Comparison of ENCODE assay signal across 20 cellular contexts in the genomic region with DNA sequence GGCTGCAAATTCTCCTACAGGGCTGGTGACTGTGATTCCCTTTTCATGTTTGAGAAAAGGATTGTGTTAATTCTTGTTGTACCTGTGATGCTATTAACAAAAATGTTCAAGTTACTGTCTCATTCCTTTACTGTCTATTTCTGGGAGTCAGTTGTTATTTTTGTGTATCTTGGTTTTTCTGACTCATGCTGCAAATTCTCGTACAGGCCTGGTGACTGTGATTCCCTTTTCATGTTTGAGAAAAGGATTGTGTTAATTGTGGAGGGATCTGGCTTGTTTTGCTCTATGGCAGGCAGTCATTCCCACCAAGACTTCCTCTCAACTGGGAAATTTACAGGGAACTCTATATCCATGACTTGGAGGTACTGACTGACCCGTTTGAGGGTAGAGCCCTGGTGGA.
DNase-seq lines count a peak whose midpoint lies in the region; ATAC-seq, FAIRE-seq and TF ChIP-seq lines count a peak whose summit lies in the region.
"Had no signal": no experiment of that assay in that cellular context is flagged by ENCODE, and none has a peak within 500 bp of the region (broad histone marks: within the 10 kb centered on the region; RNA-seq: fewer than 3 reads in every experiment).

No MANE protein-coding gene starts in this region.

- H2AFZ ChIP-seq in ACC112 (ENCODE audit: low read length, unreplicated experiment), result peak overlapping the region; percentile 94
- H2AFZ ChIP-seq in K562 (ENCODE audit: low read depth, low read length), result no peak overlapping the region

- H3K79me2 ChIP-seq in ACC112 (ENCODE audit: control insufficient read depth, insufficient read depth, low read length, unreplicated experiment), result no peaks in the 10 kb centered on the region
- peaks cover 94% of the 10 kb centered on the region for H3K79me2 ChIP-seq in K562 (ENCODE audit: control insufficient read depth, insufficient read depth, low read length)

- H3K36me3 ChIP-seq in ACC112 (ENCODE audit: insufficient read depth, low read length), result no peaks in the 10 kb centered on the region
- peaks cover 52% of the 10 kb centered on the region for H3K36me3 ChIP-seq in K562 (ENCODE audit: control insufficient read depth, insufficient read depth, low read length)
- no peaks in the 10 kb centered on the region for H3K36me3 ChIP-seq in spleen
- H3K36me3 ChIP-seq in sigmoid colon, result no peaks in the 10 kb centered on the region
- H3K36me3 ChIP-seq: neutrophil had no signal

- no peaks in the 10 kb centered on the region for H3K9me3 Mint-ChIP-seq in HFFc6
- H3K9me3 Mint-ChIP-seq in activated T-cell treated with anti-CD3 and anti-CD28 coated beads, Interleukin-2, amount 50 U/mL, for 4 hours, result peaks cover 8% of the 10 kb centered on the region

- H3K27me3 Mint-ChIP-seq in HFFc6 (ENCODE audit: insufficient read depth), result no peaks in the 10 kb centered on the region
- no peaks in the 10 kb centered on the region for H3K27me3 Mint-ChIP-seq in activated T-cell treated with anti-CD3 and anti-CD28 coated beads, Interleukin-2, amount 50 U/mL, for 4 hours (ENCODE audit: low read depth)
- H3K27me3 Mint-ChIP-seq: activated CD4-positive, alpha-beta memory T cell treated with anti-CD3 and anti-CD28 coated beads for 36 hours had no signal

- DNase-seq in HFFc6, result peak; percentile 76
- no peak for DNase-seq in K562 (ENCODE audit: extremely low read depth in 1 of 4, low spot score in 3 of 4)
- DNase-seq in islet precursor cell, result peak; percentile 71
- DNase-seq in spleen, result no peak
- no peak for DNase-seq in activated T-cell treated with anti-CD3 and anti-CD28 coated beads, Interleukin-2, amount 50 U/mL, for 4 hours
- no peak for DNase-seq in sigmoid colon
- DNase-seq: activated CD4-positive, alpha-beta memory T cell treated with anti-CD3 and anti-CD28 coated beads for 36 hours; DMS 273 treated with DMSO at 0.1 percent for 48 hours; NCI-H1694; NCI-H526; Right ventricle myocardium superior; small intestine had no signal

- intact Hi-C loops in K562 (cut with micrococcal nuclease) (no loop called here), spleen (cut with DNase I; ENCODE audit: low total_unique reads) (no loop called here), sigmoid colon (cut with DNase I) (no loop called here)

- BruUV-seq in K562 (replicated peaks; lab: Mats Ljungman, UMichigan), result no TSS peak

- H3K27ac ChIP-seq in ACC112 (ENCODE audit: low read depth, low read length) (peak overlapping the region; percentile 54), K562 (ENCODE audit: extremely low read depth, low read depth, low read length) (no peak overlapping the region; the same call in 2 of the 3 replicates), spleen (no peak overlapping the region), sigmoid colon (peak overlapping the region in 1 of 4 donors; percentile 47)
- H3K27ac ChIP-seq: KMS-11, neutrophil had no signal

- no peak for TF ChIP-seq POLR2A in K562 (conservative IDR thresholded peaks at IDR 0.05)
- TF ChIP-seq POLR2A in spleen (IDR thresholded peaks at IDR 0.05), result no peak
- no peak for TF ChIP-seq POLR2A in sigmoid colon (IDR thresholded peaks at IDR 0.05)

- no peak for TF ChIP-seq EP300 in K562 (IDR thresholded peaks at IDR 0.05; ENCODE audit: low read length)
- TF ChIP-seq EP300 in sigmoid colon (IDR thresholded peaks at IDR 0.05), result no peak

- FAIRE-seq in K562 (lab: Jason Lieb, UNC), result peak; percentile 44
- FAIRE-seq: A204.1, GM12878, small intestine had no signal

- H3K9ac ChIP-seq in K562 (ENCODE audit: insufficient read depth in 1 of 2, low read depth in 2 of 2, low read length in 2 of 2), result no peak overlapping the region
- H3K9ac ChIP-seq: KMS-11 had no signal

- 53% methylated on average over 2 of the region's 2 CpGs for WGBS in K562 (ENCODE audit: insufficient coverage, low coverage, missing lambda C conversion rate)
- WGBS in spleen, 5 donors, result 61 to 79% (median 73%) methylated on average over 2 of the region's 2 CpGs
- 57 to 72% methylated on average over 2 of the region's 2 CpGs for WGBS in sigmoid colon, 2 donors

- TF ChIP-seq CTCF in HFFc6 (IDR thresholded peaks at IDR 0.05) (no peak), K562 (IDR thresholded peaks at IDR 0.05 in 2 of 3, conservative IDR thresholded peaks at IDR 0.05 in 1 of 3; ENCODE audit: insufficient read depth in 2 of 3, low read depth in 1 of 3, low read length in 3 of 3) (no peak), spleen (IDR thresholded peaks at IDR 0.05 in 8 of 11, conservative IDR thresholded peaks at IDR 0.05 in 3 of 11) (no peak), sigmoid colon (IDR thresholded peaks at IDR 0.05) (no peak)

- H3K36me3 Mint-ChIP-seq in HFFc6 (ENCODE audit: low read depth), result peaks cover 5% of the 10 kb centered on the region; the same call in 1 of the 2 replicates
- no peaks in the 10 kb centered on the region for H3K36me3 Mint-ChIP-seq in activated T-cell treated with anti-CD3 and anti-CD28 coated beads, Interleukin-2, amount 50 U/mL, for 4 hours (ENCODE audit: insufficient read depth)
- H3K36me3 Mint-ChIP-seq: activated CD4-positive, alpha-beta memory T cell treated with anti-CD3 and anti-CD28 coated beads for 36 hours had no signal

- POLR2A ChIA-PET in K562 (lab: Yijun Ruan, JAX), result no interaction called here

- H3K4me2 ChIP-seq in K562 (ENCODE audit: insufficient read depth, low read length), result no peak overlapping the region
- H3K4me2 ChIP-seq: KMS-11 had no signal

- no peaks in the 10 kb centered on the region for H4K20me1 ChIP-seq in K562 (replicated peaks; ENCODE audit: control insufficient read depth, insufficient read depth, low read length)

- no peaks in the 10 kb centered on the region for H3K27me3 ChIP-seq in ACC112 (ENCODE audit: insufficient read depth, low read length)
- H3K27me3 ChIP-seq in K562 (ENCODE audit: control insufficient read depth in 2 of 2, insufficient read depth in 2 of 2, low read length in 2 of 2), result no peaks in the 10 kb centered on the region
- H3K27me3 ChIP-seq in spleen (replicated peaks in 1 of 7), result no peaks in the 10 kb centered on the region
- H3K27me3 ChIP-seq in sigmoid colon, result no peaks in the 10 kb centered on the region
- H3K27me3 ChIP-seq: neutrophil had no signal

- CTCF ChIA-PET in K562 (lab: Yijun Ruan, JAX; ENCODE audit: low intra/inter-chr PET ratio), result no interaction called here

- no peak for TF ChIP-seq RAD21 in K562 (CRISPR knock-in tag; conservative IDR thresholded peaks at IDR 0.05 in 1 of 2, IDR thresholded peaks at IDR 0.05 in 1 of 2)

- in situ Hi-C loops in K562 (cut with MboI), result no loop called here

- H3K4me1 Mint-ChIP-seq in HFFc6 (ENCODE audit: low read depth), result peaks cover 69% of the 10 kb centered on the region
- H3K4me1 Mint-ChIP-seq in activated T-cell treated with anti-CD3 and anti-CD28 coated beads, Interleukin-2, amount 50 U/mL, for 4 hours (ENCODE audit: low read depth), result no peaks in the 10 kb centered on the region

- no peaks in the 10 kb centered on the region for H3K9me1 ChIP-seq in K562 (ENCODE audit: control insufficient read depth, insufficient read depth, low read length)

- H3K4me3 ChIP-seq in ACC112 (ENCODE audit: low read depth, low read length) (no peak overlapping the region), K562 (no peak overlapping the region), spleen (no peak overlapping the region), sigmoid colon (no peak overlapping the region)
- H3K4me3 ChIP-seq: GM12878, lung had no signal

- ATAC-seq in K562 (peak; percentile 17; the same call in 2 of the 3 replicates), GM21423 (IDR thresholded peaks at IDR 0.05; ENCODE audit: unreplicated experiment) (no peak)
- no peak for ATAC-seq in activated T-cell treated with anti-CD3 and anti-CD28 coated beads, Interleukin-2, amount 50 U/mL, for 4 hours
- ATAC-seq: GM12878 had no signal

- H3K27ac Mint-ChIP-seq in HFFc6, result peak overlapping the region; percentile 77
- H3K27ac Mint-ChIP-seq: activated CD4-positive, alpha-beta memory T cell treated with anti-CD3 and anti-CD28 coated beads for 36 hours; activated T-helper 2 cell treated with anti-CD3 and anti-CD28 coated beads, Interferon-gamma antibody, Interleukin-2, Interleukin-4, amounts not matched to agents 10 μg/mL and 5 μg/mL and 100 μg/mL, durations not matched to agents 14 hours and 24 hours and 36 hours had no signal

- H3K9me3 ChIP-seq in K562 (replicated peaks; ENCODE audit: control insufficient read depth, insufficient read depth, low read depth, low read length), result no peaks in the 10 kb centered on the region; the same call in none of the 2 replicates
- H3K9me3 ChIP-seq in spleen, result peaks cover 0 to 12% (median 0%) of the 10 kb centered on the region in 8 donors
- no peaks in the 10 kb centered on the region for H3K9me3 ChIP-seq in sigmoid colon
- H3K9me3 ChIP-seq: neutrophil had no signal

- H3K4me3 Mint-ChIP-seq in HFFc6, result peak overlapping the region; percentile 56
- H3K4me3 Mint-ChIP-seq in activated T-cell treated with anti-CD3 and anti-CD28 coated beads, Interleukin-2, amount 50 U/mL, for 4 hours, result no peak overlapping the region
- H3K4me3 Mint-ChIP-seq: activated CD4-positive, alpha-beta memory T cell treated with anti-CD3 and anti-CD28 coated beads for 36 hours had no signal

- H3K4me1 ChIP-seq in ACC112 (ENCODE audit: control insufficient read depth, insufficient read depth, low read length, unreplicated experiment) (peaks cover 17% of the 10 kb centered on the region), K562 (replicated peaks in 1 of 2; ENCODE audit: control insufficient read depth in 2 of 2, insufficient read depth in 2 of 2, low read length in 2 of 2) (no peaks in the 10 kb centered on the region), spleen (no peaks in the 10 kb centered on the region), sigmoid colon (peaks cover 0 to 5% (median 0%) of the 10 kb centered on the region in 4 donors)

TF ChIP-seq in K562, 482 proteins besides CTCF, POLR2A, EP300 and RAD21:
- TF ChIP-seq RAD51 (IDR thresholded peaks at IDR 0.05; ENCODE audit: borderline replicate concordance, low read depth), result no peak
- TF ChIP-seq IRF2 (CRISPR knock-in tag; IDR thresholded peaks at IDR 0.05), result no peak
- TF ChIP-seq SMAD4 (CRISPR knock-in tag; conservative IDR thresholded peaks at IDR 0.05), result no peak
- no peak for TF ChIP-seq POLR2B (IDR thresholded peaks at IDR 0.05; ENCODE audit: low read depth, partially characterized antibody)

Comparison
In these comparisons a context has a peak if more than half of its experiments do, and no peak if none do; other contexts are left out.
1. DNase-seq: peak in HFFc6 (single experiment) and islet precursor cell (single experiment); none in K562 (0 of 4), spleen (single experiment), activated T-cell treated with anti-CD3 and anti-CD28 coated beads, Interleukin-2, amount 50 U/mL, for 4 hours (single experiment) and sigmoid colon (single experiment).